ENCODE assay signal across 14 cellular contexts in genomic region chr11:75783416-75784084, GRCh38. TPM values are rescaled to one million over a fixed set of nuclear protein-coding genes. Genes with fewer than 3 reads are reported as not detected.
DNase-seq lines count a peak whose midpoint lies in the region; ATAC-seq and TF ChIP-seq lines count a peak whose summit lies in the region.
"Had no signal": no experiment of that assay in that cellular context is flagged by ENCODE, and none has a peak within 500 bp of the region (broad histone marks: within the 10 kb centered on the region; RNA-seq: fewer than 3 reads in every experiment).

No MANE protein-coding gene starts in this region.

- POLR2A ChIA-PET in PC-3 (lab: Charles Lee; ENCODE audit: unreplicated experiment) (no interaction called here), GM10248 (lab: Yijun Ruan, JAX) (no interaction called here)

- DNase-seq in PC-3 (no peak), epithelial cell of prostate (ENCODE audit: low read depth, low spot score) (no peak), neural crest cell (ENCODE audit: low read depth, low spot score) (no peak), COLO829 (ENCODE audit: low spot score) (no peak), NCI-H1048 (lab: John Stamatoyannopoulos, UW) (no peak), GM10248 (ENCODE audit: extremely low spot score) (no peak), NCI-H2081 (lab: John Stamatoyannopoulos, UW) (no peak)
- DNase-seq: CD4-positive, CD25-positive, alpha-beta regulatory T cell; DMS79; HCEC 1CT; HFFc6 had no signal

- no peak overlapping the region for H2AFZ ChIP-seq in PC-3 (ENCODE audit: low read length)

- no peaks in the 10 kb centered on the region for H3K9me2 ChIP-seq in PC-3 (replicated peaks; ENCODE audit: low read length)

- ATAC-seq in PC-3 = no peak
- ATAC-seq: K562 had no signal

- H3K79me2 ChIP-seq in PC-3 (ENCODE audit: low read length) = no peaks in the 10 kb centered on the region

- no peaks in the 10 kb centered on the region for H3K4me1 Mint-ChIP-seq in neural crest cell
- H3K4me1 Mint-ChIP-seq: CD4-positive, CD25-positive, alpha-beta regulatory T cell had no signal

- H4K20me1 ChIP-seq in BLaER1 treated with 17β-estradiol and CSF1 and Interleukin-3, amounts not matched to agents 10 nM and 100 nM = no peaks in the 10 kb centered on the region
- no peaks in the 10 kb centered on the region for H4K20me1 ChIP-seq in PC-3 (ENCODE audit: low read length)

- no peaks in the 10 kb centered on the region for H3K9me3 Mint-ChIP-seq in neural crest cell
- H3K9me3 Mint-ChIP-seq: CD4-positive, CD25-positive, alpha-beta regulatory T cell; HFFc6 had no signal

- H3K36me3 ChIP-seq in BLaER1 treated with 17β-estradiol and CSF1 and Interleukin-3, amounts not matched to agents 10 nM and 100 nM = no peaks in the 10 kb centered on the region
- peaks cover 10% of the 10 kb centered on the region for H3K36me3 ChIP-seq in PC-3 (ENCODE audit: low read depth, low read length)

- H3K4me1 ChIP-seq in BLaER1 treated with 17β-estradiol and CSF1 and Interleukin-3, amounts not matched to agents 10 nM and 100 nM = peaks cover 0 to 15% (median 9%) of the 10 kb centered on the region in 10 experiments; a peak in 13 of 20 replicates
- H3K4me1 ChIP-seq in PC-3 (ENCODE audit: insufficient read depth, low read length) = peaks cover 17% of the 10 kb centered on the region

- H3K27me3 Mint-ChIP-seq in neural crest cell (ENCODE audit: low read depth) = no peaks in the 10 kb centered on the region
- H3K27me3 Mint-ChIP-seq: CD4-positive, CD25-positive, alpha-beta regulatory T cell had no signal

- no peak overlapping the region for H3K9ac ChIP-seq in BLaER1 treated with 17β-estradiol and CSF1 and Interleukin-3, amounts not matched to agents 10 nM and 100 nM
- no peak overlapping the region; the same call in 1 of the 2 replicates for H3K9ac ChIP-seq in PC-3 (ENCODE audit: low read length)

- H3K9me3 ChIP-seq in BLaER1 treated with 17β-estradiol and CSF1 and Interleukin-3, amounts not matched to agents 10 nM and 100 nM (replicated peaks in 1 of 11) = no peaks in the 10 kb centered on the region
- H3K9me3 ChIP-seq in PC-3 (ENCODE audit: low read length) = no peaks in the 10 kb centered on the region

- 0 out of 22 replicates have a peak overlapping the region, but pooled peaks of 1 of the 11 experiments have one; percentile 1 for H3K27ac ChIP-seq in BLaER1 treated with 17β-estradiol and CSF1 and Interleukin-3, amounts not matched to agents 10 nM and 100 nM
- H3K27ac ChIP-seq in PC-3 (ENCODE audit: low read length) = peak overlapping the region; percentile 75
- peak overlapping the region; percentile 50 for H3K27ac ChIP-seq in epithelial cell of prostate
- H3K27ac ChIP-seq: HL-60 had no signal

- BruUV-seq in PC-3 (replicated peaks; lab: Mats Ljungman, UMichigan) = no TSS peak

- no peak overlapping the region for H3K4me3 Mint-ChIP-seq in neural crest cell
- H3K4me3 Mint-ChIP-seq: CD4-positive, CD25-positive, alpha-beta regulatory T cell; HFFc6 had no signal

- CTCF ChIA-PET in PC-3 (lab: Charles Lee) = no interaction called here
- CTCF ChIA-PET in GM10248 (lab: Yijun Ruan, JAX) = interaction anchor here (0.7 to 1.4 kb wide), 2 partner anchors 19 to 369 kb away, joined by 3 read pairs; no protein-coding TSS in a partner anchor

- peak overlapping the region; percentile 78 for H3K27ac Mint-ChIP-seq in neural crest cell (ENCODE audit: unreplicated experiment)
- H3K27ac Mint-ChIP-seq: HFFc6 had no signal

- no peaks in the 10 kb centered on the region for H3K27me3 ChIP-seq in BLaER1 treated with 17β-estradiol and CSF1 and Interleukin-3, amounts not matched to agents 10 nM and 100 nM
- H3K27me3 ChIP-seq in PC-3 (ENCODE audit: low read length) = no peaks in the 10 kb centered on the region

- no peak for TF ChIP-seq CTCF in PC-3 (conservative IDR thresholded peaks at IDR 0.05; ENCODE audit: low read depth, low read length)
- TF ChIP-seq CTCF in neural crest cell (conservative IDR thresholded peaks at IDR 0.05) = no peak
- TF ChIP-seq CTCF in GM10248 (IDR thresholded peaks at IDR 0.05; ENCODE audit: control extremely low read depth, extremely low read depth, low read depth, missing control alignments) = no peak

- no peak overlapping the region for H3K4me3 ChIP-seq in BLaER1 treated with 17β-estradiol and CSF1 and Interleukin-3, amounts not matched to agents 10 nM and 100 nM
- H3K4me3 ChIP-seq in PC-3 (ENCODE audit: low read length) = no peak overlapping the region
- H3K4me3 ChIP-seq: K562 had no signal

- H3F3A ChIP-seq in PC-3 (ENCODE audit: low read length, unreplicated experiment) = no peaks in the 10 kb centered on the region

- H3K36me3 Mint-ChIP-seq in neural crest cell (ENCODE audit: low read depth) = no peaks in the 10 kb centered on the region
- H3K36me3 Mint-ChIP-seq: CD4-positive, CD25-positive, alpha-beta regulatory T cell had no signal

- intact Hi-C loops in PC-3 (cut with micrococcal nuclease) = no loop called here

- peak overlapping the region; percentile 0 to 43 (median 23); a peak in 14 of 22 replicates for H3K4me2 ChIP-seq in BLaER1 treated with 17β-estradiol and CSF1 and Interleukin-3, amounts not matched to agents 10 nM and 100 nM
- peak overlapping the region; percentile 44 for H3K4me2 ChIP-seq in PC-3 (ENCODE audit: low read length)

RNA-seq across cellular contexts. Expression of gene DGAT2, which starts 15.0 kb away (rescaled TPM):
- 14.3 and 18.5 TPM in 2 replicates for total RNA-seq in PC-3 (2014; rRNA removed)
- 0.93 and 1.1 TPM in 2 replicates for total RNA-seq in neural crest cell

RNA-seq across cellular contexts. Expression of gene UVRAG, which starts 31.5 kb away (rescaled TPM):
- 13.0 and 14.9 TPM in 2 replicates for total RNA-seq in PC-3 (2014; rRNA removed)
- 24.1 and 29.0 TPM in 2 replicates for total RNA-seq in neural crest cell
